ENCODE assay signal across 2 cellular contexts in the genomic region with DNA sequence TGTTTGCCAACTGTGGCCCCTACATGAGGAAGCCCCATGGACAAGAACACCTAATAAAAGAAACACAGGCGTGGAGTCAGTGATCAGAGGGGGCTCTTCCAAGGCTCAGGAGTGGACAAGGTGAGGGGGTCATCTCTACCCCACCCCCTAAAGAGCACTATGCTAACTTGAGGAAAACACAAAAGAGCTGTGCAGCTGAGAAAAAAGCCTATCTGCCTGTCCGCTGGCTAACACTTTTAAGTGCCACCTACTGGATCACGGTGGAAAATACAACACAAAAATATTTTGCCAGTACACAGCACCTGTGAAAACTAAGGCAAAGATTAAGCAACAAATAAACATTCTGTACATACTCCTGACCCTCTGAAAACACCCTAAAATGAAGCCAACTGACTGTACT.
TF ChIP-seq lines count a peak whose summit lies in the region.

No MANE protein-coding gene starts in this region.

TF ChIP-seq in GM23338, 12 proteins besides CTCF, POLR2A, EP300 and RAD21 (continued from another document):
- TF ChIP-seq EZH2 (IDR thresholded peaks at IDR 0.05; ENCODE audit: low read depth, unreplicated experiment), result no peak
- no peak for TF ChIP-seq POLR2AphosphoS5 (IDR thresholded peaks at IDR 0.05; ENCODE audit: low read depth)
- TF ChIP-seq ZNF114 (CRISPR knock-in tag; IDR thresholded peaks at IDR 0.05), result no peak
- TF ChIP-seq EZH2phosphoT487 (IDR thresholded peaks at IDR 0.05; ENCODE audit: unreplicated experiment), result no peak
- TF ChIP-seq REST (IDR thresholded peaks at IDR 0.05; ENCODE audit: unreplicated experiment), result no peak
- TF ChIP-seq CREB1 (CRISPR knock-in tag; IDR thresholded peaks at IDR 0.05; ENCODE audit: low read depth), result no peak
- no peak for TF ChIP-seq ZNF331 (CRISPR knock-in tag; IDR thresholded peaks at IDR 0.05; ENCODE audit: low read depth)

TF ChIP-seq in HepG2, 621 proteins besides CTCF, POLR2A, EP300 and RAD21 (continued from another document):
- TF ChIP-seq, protein P1, sequence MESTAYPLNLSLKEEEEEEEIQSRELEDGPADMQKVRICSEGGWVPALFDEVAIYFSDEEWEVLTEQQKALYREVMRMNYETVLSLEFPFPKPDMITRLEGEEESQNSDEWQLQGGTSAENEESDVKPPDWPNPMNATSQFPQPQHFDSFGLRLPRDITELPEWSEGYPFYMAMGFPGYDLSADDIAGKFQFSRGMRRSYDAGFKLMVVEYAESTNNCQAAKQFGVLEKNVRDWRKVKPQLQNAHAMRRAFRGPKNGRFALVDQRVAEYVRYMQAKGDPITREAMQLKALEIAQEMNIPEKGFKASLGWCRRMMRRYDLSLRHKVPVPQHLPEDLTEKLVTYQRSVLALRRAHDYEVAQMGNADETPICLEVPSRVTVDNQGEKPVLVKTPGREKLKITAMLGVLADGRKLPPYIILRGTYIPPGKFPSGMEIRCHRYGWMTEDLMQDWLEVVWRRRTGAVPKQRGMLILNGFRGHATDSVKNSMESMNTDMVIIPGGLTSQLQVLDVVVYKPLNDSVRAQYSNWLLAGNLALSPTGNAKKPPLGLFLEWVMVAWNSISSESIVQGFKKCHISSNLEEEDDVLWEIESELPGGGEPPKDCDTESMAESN (CRISPR knock-in tag; conservative IDR thresholded peaks at IDR 0.05), result no peak
